Comparison of ENCODE assay signal across 16 cellular contexts in genomic region chr4:139835006-139835405, GRCh38.
"Had no signal": no experiment of that assay in that cellular context is flagged by ENCODE, and none has a peak within 500 bp of the region (broad histone marks: within the 10 kb centered on the region; RNA-seq: fewer than 3 reads in every experiment).

No MANE protein-coding gene starts in this region.

- H3K4me3 ChIP-seq: coronary artery, lung, prostate gland, sigmoid colon had no signal

- DNase-seq: activated CD4-positive, alpha-beta T cell treated with anti-CD3 and anti-CD28 coated beads for 48 hours; activated naive CD4-positive, alpha-beta T cell treated with anti-CD3 and anti-CD28 coated beads, Interleukin-2, amount 10 ng/mL, durations not matched to agents 7 days and 5 days; central memory CD4-positive, alpha-beta T cell; effector memory CD4-positive, alpha-beta T cell; head of caudate nucleus; naive thymus-derived CD4-positive, alpha-beta T cell; nucleus accumbens; sigmoid colon; stimulated activated CD4-positive, alpha-beta T cell treated with anti-CD3 and anti-CD28 coated beads, Interleukin-2, amount 100 ng/mL, for 24 hours; stimulated activated naive B cell treated with anti-CD40 and anti-IgM and Interleukin-4, amounts not matched to agents 10 μg/mL and 1 μg/mL and 100 μg/mL, for 72 hours; T-helper 1 cell; trophoblast cell had no signal

- H3K27ac ChIP-seq: coronary artery, prostate gland, sigmoid colon had no signal

- H3K27me3 ChIP-seq: sigmoid colon had no signal

- H3K36me3 ChIP-seq: prostate gland, sigmoid colon had no signal

- FAIRE-seq: islet of Langerhans had no signal

- H3K9me3 ChIP-seq: prostate gland, sigmoid colon had no signal

- ATAC-seq: naive thymus-derived CD4-positive, alpha-beta T cell; stimulated activated naive B cell treated with anti-CD40 and anti-IgM and Interleukin-4, amounts not matched to agents 10 μg/mL and 1 μg/mL and 100 μg/mL, for 72 hours had no signal

- H3K4me1 ChIP-seq: prostate gland, sigmoid colon had no signal
